6 cellular contexts compared by ENCODE assay signal in genomic region chr14:91545204-91545603, GRCh38.
"Had no signal": no experiment of that assay in that cellular context is flagged by ENCODE, and none has a peak within 500 bp of the region (broad histone marks: within the 10 kb centered on the region; RNA-seq: fewer than 3 reads in every experiment).

No MANE protein-coding gene starts in this region.

- H2AFZ ChIP-seq: GM23338 had no signal

- H3K4me1 Mint-ChIP-seq: GM23338 had no signal

- DNase-seq: IMR-90, Karpas-422, KBM-7 had no signal

- H3K4me3 ChIP-seq: GM23338, HAP-1 had no signal

- H3K27ac ChIP-seq: KMS-11 had no signal

- H3K9ac ChIP-seq: KMS-11 had no signal

- H3K4me2 ChIP-seq: GM23338, KMS-11 had no signal

- H3K4me3 Mint-ChIP-seq: GM23338 had no signal

- H3K36me3 ChIP-seq: HAP-1 had no signal

- H3K27ac Mint-ChIP-seq: GM23338 had no signal
